Comparison of ENCODE assay signal across 24 cellular contexts in genomic region chr15:29563112-29563511, GRCh38.
"Had no signal": no experiment of that assay in that cellular context is flagged by ENCODE, and none has a peak within 500 bp of the region (broad histone marks: within the 10 kb centered on the region; RNA-seq: fewer than 3 reads in every experiment).

No MANE protein-coding gene starts in this region.

- H3K4me3 ChIP-seq: stomach, suprapubic skin, testis, thoracic aorta, thyroid gland, tibial artery, tibial nerve, transverse colon, upper lobe of left lung, upper lobe of right lung, uterus, vagina had no signal

- DNase-seq: stimulated activated CD4-positive, alpha-beta T cell treated with anti-CD3 and anti-CD28 coated beads, Interleukin-2, amount 100 ng/mL, for 48 hours; stimulated activated CD4-positive, alpha-beta T cell treated with anti-CD3 and anti-CD28 coated beads, Interleukin-4, amount 100 ng/mL, for 1 hour; stimulated activated CD4-positive, alpha-beta T cell treated with anti-CD3 and anti-CD28 coated beads, Interleukin-4, amount 100 ng/mL, for 24 hours; stimulated activated CD4-positive, alpha-beta T cell treated with anti-CD3 and anti-CD28 coated beads, Interleukin-4, amount 100 ng/mL, for 4 hours; stimulated activated CD8-positive, alpha-beta memory T cell treated with anti-CD3 and anti-CD28 coated beads, Interleukin-4, amount 100 ng/mL, for 48 hours; stimulated activated naive B cell treated with anti-CD40 and anti-IgM and Interleukin-4, amounts not matched to agents 10 μg/mL and 1 μg/mL and 100 μg/mL, for 72 hours; stimulated activated naive CD4-positive, alpha-beta T cell; stimulated activated naive CD4-positive, alpha-beta T cell treated with Interleukin-2 at 50 U/mL for 16 hours; stimulated activated naive CD8-positive, alpha-beta T cell treated with anti-CD3 and anti-CD28 coated beads, Interleukin-15, amount 100 ng/mL, for 72 hours; stimulated activated naive CD8-positive, alpha-beta T cell treated with anti-CD3 and anti-CD28 coated beads, Interleukin-15, Interleukin-2, amounts not matched to agents 100 U/mL and 50 U/mL, for 24 hours; stomach; substantia nigra; testis; thyroid gland; tibial artery; transverse colon; trophoblast cell; upper lobe of left lung; upper lobe of right lung; uterus had no signal

- H3K4me1 ChIP-seq: stomach, suprapubic skin, testis, thyroid gland, tibial artery, tibial nerve, transverse colon, upper lobe of left lung, upper lobe of right lung, uterus, vagina had no signal

- H3K27ac ChIP-seq: stomach, suprapubic skin, testis, thoracic aorta, thyroid gland, tibial artery, tibial nerve, transverse colon, upper lobe of left lung, upper lobe of right lung, uterus, vagina had no signal

- H3K36me3 ChIP-seq: stomach, suprapubic skin, thoracic aorta, thyroid gland, tibial artery, tibial nerve, transverse colon, upper lobe of left lung, upper lobe of right lung, uterus, vagina had no signal

- H3K9me3 ChIP-seq: suprapubic skin, testis, thoracic aorta, thyroid gland, tibial artery, transverse colon, upper lobe of left lung, upper lobe of right lung, uterus, vagina had no signal
